Comparison of ENCODE assay signal across 17 cellular contexts in genomic region chr14:50544911-50545310, GRCh38.
"Had no signal": no experiment of that assay in that cellular context is flagged by ENCODE, and none has a peak within 500 bp of the region (broad histone marks: within the 10 kb centered on the region; RNA-seq: fewer than 3 reads in every experiment).

No MANE protein-coding gene starts in this region.

- H3K27me3 Mint-ChIP-seq: activated B cell treated with CpG ODN at 0.5 μM for 24 hours; stimulated activated memory B cell treated with anti-CD40 and anti-IgM and Interleukin-4, amounts not matched to agents 10 μg/mL and 1 μg/mL and 100 μg/mL, for 72 hours had no signal

- H3K27ac ChIP-seq: adrenal gland, esophagus squamous epithelium, tibial artery, vagina had no signal

- ATAC-seq: activated CD8-positive, alpha-beta T cell treated with anti-CD3 and anti-CD28 coated beads for 36 hours; activated T-cell treated with anti-CD3 and anti-CD28 coated beads, Interleukin-2, amount 50 U/mL, for 4 hours; stimulated activated memory B cell treated with anti-CD40 and anti-IgM and Interleukin-4, amounts not matched to agents 10 μg/mL and 1 μg/mL and 100 μg/mL, for 72 hours had no signal

- H3K9me3 ChIP-seq: adrenal gland, esophagus squamous epithelium, tibial artery, vagina had no signal

- H3K27me3 ChIP-seq: adrenal gland, esophagus squamous epithelium, tibial artery, vagina had no signal

- H3K36me3 Mint-ChIP-seq: activated naive CD4-positive, alpha-beta T cell treated with anti-CD3 and anti-CD28 coated beads, Interleukin-2, amount 50 U/mL, for 24 hours; stimulated activated memory B cell treated with anti-CD40 and anti-IgM and Interleukin-4, amounts not matched to agents 10 μg/mL and 1 μg/mL and 100 μg/mL, for 72 hours had no signal

- H3K4me1 Mint-ChIP-seq: nephron had no signal

- H3K36me3 ChIP-seq: adrenal gland, esophagus squamous epithelium, tibial artery, vagina had no signal

- H3K4me3 Mint-ChIP-seq: activated B cell treated with CpG ODN at 0.5 μM for 24 hours; activated CD8-positive, alpha-beta T cell treated with anti-CD3 and anti-CD28 coated beads for 36 hours; activated naive CD4-positive, alpha-beta T cell treated with anti-CD3 and anti-CD28 coated beads, Interleukin-2, amount 50 U/mL, for 24 hours; activated T-cell treated with anti-CD3 and anti-CD28 coated beads, Interleukin-2, amount 50 U/mL, for 4 hours; nephron; stimulated activated memory B cell treated with anti-CD40 and anti-IgM and Interleukin-4, amounts not matched to agents 10 μg/mL and 1 μg/mL and 100 μg/mL, for 72 hours had no signal

- H3K27ac Mint-ChIP-seq: activated B cell treated with CpG ODN at 0.5 μM for 24 hours; activated CD8-positive, alpha-beta T cell treated with anti-CD3 and anti-CD28 coated beads for 36 hours; activated naive CD4-positive, alpha-beta T cell treated with anti-CD3 and anti-CD28 coated beads, Interleukin-2, amount 50 U/mL, for 24 hours; nephron; stimulated activated memory B cell treated with anti-CD40 and anti-IgM and Interleukin-4, amounts not matched to agents 10 μg/mL and 1 μg/mL and 100 μg/mL, for 72 hours had no signal

- H3K4me1 ChIP-seq: adrenal gland, vagina had no signal

- H3K4me3 ChIP-seq: adrenal gland, esophagus squamous epithelium, tibial artery, vagina had no signal

- DNase-seq: activated B cell treated with CpG ODN at 0.5 μM for 24 hours; activated CD4-positive, alpha-beta T cell treated with anti-CD3 and anti-CD28 coated beads for 48 hours; activated CD8-positive, alpha-beta T cell treated with anti-CD3 and anti-CD28 coated beads for 36 hours; activated effector memory CD4-positive, alpha-beta T cell treated with anti-CD3 and anti-CD28 coated beads, Interleukin-2, amount 50 U/mL, for 16 hours; activated T-cell treated with anti-CD3 and anti-CD28 coated beads, Interleukin-2, amount 50 U/mL, for 4 hours; adrenal gland; cortex of kidney; effector CD4-positive, alpha-beta T cell; esophagus squamous epithelium; glutamatergic neuron; kidney glomerular epithelial cell; stimulated activated CD4-positive, alpha-beta T cell treated with anti-CD3 and anti-CD28 coated beads, Interleukin-2, amount 100 ng/mL, for 48 hours; tibial artery had no signal
